ENCODE assay signal across 10 cellular contexts in the genomic region with DNA sequence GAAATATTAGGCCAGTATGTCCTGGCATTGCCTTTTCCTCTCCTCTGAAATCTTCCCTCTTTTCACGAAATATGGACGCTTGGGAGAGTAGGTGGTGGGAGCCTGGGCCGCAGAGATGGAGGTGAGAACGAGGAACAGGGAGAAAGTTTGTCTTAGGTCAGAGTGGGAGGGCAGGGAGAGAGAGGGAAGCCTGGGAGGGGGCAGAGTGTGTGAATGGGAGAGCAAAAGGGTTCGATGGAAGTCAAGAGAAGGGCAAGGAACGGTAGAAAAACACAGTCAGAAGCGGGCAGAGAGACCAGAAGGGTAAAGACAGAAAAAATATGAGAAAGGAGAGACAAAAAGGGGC. TPM values are rescaled to one million over a fixed set of nuclear protein-coding genes. Genes with fewer than 3 reads are reported as not detected.
A peak's percentile ranks its signal among the peaks of the same experiment; 100 is the strongest.
DNase-seq lines count a peak whose midpoint lies in the region; ATAC-seq and TF ChIP-seq lines count a peak whose summit lies in the region.
"Had no signal": no experiment of that assay in that cellular context is flagged by ENCODE, and none has a peak within 500 bp of the region (broad histone marks: within the 10 kb centered on the region; RNA-seq: fewer than 3 reads in every experiment).

No MANE protein-coding gene starts in this region.

- H3K27me3 Mint-ChIP-seq in type B pancreatic cell = peaks cover 73% of the 10 kb centered on the region
- H3K27me3 Mint-ChIP-seq in CD14-positive monocyte (ENCODE audit: low read depth in 3 of 3) = peaks cover 55 to 73% (median 58%) of the 10 kb centered on the region in 3 donors

- peak overlapping the region; percentile 86 for H3K4me3 Mint-ChIP-seq in type B pancreatic cell
- H3K4me3 Mint-ChIP-seq in CD14-positive monocyte = peak overlapping the region in 1 of 2 donors; percentile 77

- H3K9me3 ChIP-seq in cardiac muscle cell (ENCODE audit: low read depth) (no peaks in the 10 kb centered on the region), mucosa of rectum (ENCODE audit: control insufficient read depth in 2 of 2, low read length in 2 of 2) (no peaks in the 10 kb centered on the region)

- no peak overlapping the region for H3K27ac ChIP-seq in cardiac muscle cell
- H3K27ac ChIP-seq in coronary artery = peak overlapping the region; percentile 93 to 94
- peak overlapping the region; percentile 16 to 34 for H3K27ac ChIP-seq in mucosa of rectum (ENCODE audit: low read depth in 2 of 2, low read length in 2 of 2)

- H3K36me3 Mint-ChIP-seq in type B pancreatic cell (peaks cover under 1% of the 10 kb centered on the region), CD14-positive monocyte (peaks cover 0 to 2% of the 10 kb centered on the region in 2 donors)
- H3K36me3 Mint-ChIP-seq: CD4-positive, CD25-positive, alpha-beta regulatory T cell had no signal

- peak overlapping the region; percentile 4 for H3K27ac Mint-ChIP-seq in type B pancreatic cell
- H3K27ac Mint-ChIP-seq in CD14-positive monocyte = no peak overlapping the region
- H3K27ac Mint-ChIP-seq: CD4-positive, CD25-positive, alpha-beta regulatory T cell had no signal

- peak overlapping the region; percentile 88 for H3K4me3 ChIP-seq in cardiac muscle cell
- H3K4me3 ChIP-seq in coronary artery = peak overlapping the region; percentile 85
- peak overlapping the region; percentile 48 to 50 for H3K4me3 ChIP-seq in mucosa of rectum (ENCODE audit: low read length in 2 of 2)

- H3K4me1 ChIP-seq in cardiac muscle cell (ENCODE audit: low read depth) = peaks cover 19% of the 10 kb centered on the region
- H3K4me1 ChIP-seq in mucosa of rectum (ENCODE audit: control insufficient read depth in 2 of 2, insufficient read depth in 2 of 2, low read length in 2 of 2) = peaks cover 2% of the 10 kb centered on the region in 2 donors

- peak overlapping the region; percentile 24 to 56 for H3K9ac ChIP-seq in mucosa of rectum (ENCODE audit: low read depth in 1 of 2, low read length in 2 of 2)

- TF ChIP-seq CTCF in cardiac muscle cell (IDR thresholded peaks at IDR 0.05; ENCODE audit: low read depth, low read length) = no peak
- no peak for TF ChIP-seq CTCF in coronary artery (IDR thresholded peaks at IDR 0.05)
- TF ChIP-seq CTCF in type B pancreatic cell (conservative IDR thresholded peaks at IDR 0.05) = no peak
- TF ChIP-seq CTCF in CD14-positive monocyte (IDR thresholded peaks at IDR 0.05) = no peak

- H3K4me1 Mint-ChIP-seq in type B pancreatic cell (ENCODE audit: unreplicated experiment) (peaks cover 36% of the 10 kb centered on the region), CD14-positive monocyte (peaks cover 2% of the 10 kb centered on the region)

- H3K27me3 ChIP-seq in cardiac muscle cell (peaks cover 47% of the 10 kb centered on the region), mucosa of rectum (ENCODE audit: control insufficient read depth in 2 of 2, insufficient read depth in 2 of 2, low read length in 2 of 2) (peaks cover 8 to 20% of the 10 kb centered on the region in 2 donors)

- H3K36me3 ChIP-seq in cardiac muscle cell = no peaks in the 10 kb centered on the region
- H3K36me3 ChIP-seq in mucosa of rectum (ENCODE audit: control insufficient read depth in 2 of 2, insufficient read depth in 2 of 2, low read length in 2 of 2) = no peaks in the 10 kb centered on the region

- intact Hi-C loops in left ventricle myocardium superior (cut with micrococcal nuclease) = loop anchor here (10.0 kb wide), 1 partner anchor 69 kb away; no protein-coding TSS in a partner anchor
- intact Hi-C loops in CD14-positive monocyte (cut with micrococcal nuclease) = loop anchor here in 1 of 2 donors (5.0 kb wide), 1 partner anchor 241 kb away; no protein-coding TSS in a partner anchor

- ATAC-seq in left ventricle myocardium superior (no peak), HG03045 (IDR thresholded peaks at IDR 0.05; ENCODE audit: unreplicated experiment) (no peak)

- H3K9me3 Mint-ChIP-seq in type B pancreatic cell (no peaks in the 10 kb centered on the region), CD14-positive monocyte (peaks cover 0 to 4% (median 0%) of the 10 kb centered on the region in 7 donors)

- no peak for DNase-seq in cardiac muscle cell (ENCODE audit: low read depth in 1 of 2, low spot score in 1 of 2)
- DNase-seq in left ventricle myocardium superior = no peak
- no peak for DNase-seq in coronary artery (ENCODE audit: low spot score)
- DNase-seq in type B pancreatic cell (ENCODE audit: extremely low spot score, unreplicated experiment) = no peak
- no peak for DNase-seq in GM19240 (ENCODE audit: insufficient read length, low spot score)
- DNase-seq in CD14-positive monocyte (ENCODE audit: low spot score) = no peak
- DNase-seq: CD4-positive, CD25-positive, alpha-beta regulatory T cell; erythroblast had no signal

RNA-seq across cellular contexts. Expression of a gene that starts 1.2 kb away (rescaled TPM):
- 0.60 and 1.2 TPM in 2 replicates for total RNA-seq in cardiac muscle cell
- 0.10 and 0.82 TPM in 2 replicates for polyA plus RNA-seq in cardiac muscle cell
- 0.92 TPM for total RNA-seq in left ventricle myocardium superior
- 2.2 and 6.7 TPM in 2 replicates for total RNA-seq in type B pancreatic cell (ENCODE audit: low replicate concordance)
- not detected for polyA plus RNA-seq in CD14-positive monocyte
- total RNA-seq: CD4-positive, CD25-positive, alpha-beta regulatory T cell had no signal
- polyA plus RNA-seq: CD4-positive, CD25-positive, alpha-beta regulatory T cell had no signal
